Comparison of ENCODE assay signal across 30 cellular contexts in the genomic region with DNA sequence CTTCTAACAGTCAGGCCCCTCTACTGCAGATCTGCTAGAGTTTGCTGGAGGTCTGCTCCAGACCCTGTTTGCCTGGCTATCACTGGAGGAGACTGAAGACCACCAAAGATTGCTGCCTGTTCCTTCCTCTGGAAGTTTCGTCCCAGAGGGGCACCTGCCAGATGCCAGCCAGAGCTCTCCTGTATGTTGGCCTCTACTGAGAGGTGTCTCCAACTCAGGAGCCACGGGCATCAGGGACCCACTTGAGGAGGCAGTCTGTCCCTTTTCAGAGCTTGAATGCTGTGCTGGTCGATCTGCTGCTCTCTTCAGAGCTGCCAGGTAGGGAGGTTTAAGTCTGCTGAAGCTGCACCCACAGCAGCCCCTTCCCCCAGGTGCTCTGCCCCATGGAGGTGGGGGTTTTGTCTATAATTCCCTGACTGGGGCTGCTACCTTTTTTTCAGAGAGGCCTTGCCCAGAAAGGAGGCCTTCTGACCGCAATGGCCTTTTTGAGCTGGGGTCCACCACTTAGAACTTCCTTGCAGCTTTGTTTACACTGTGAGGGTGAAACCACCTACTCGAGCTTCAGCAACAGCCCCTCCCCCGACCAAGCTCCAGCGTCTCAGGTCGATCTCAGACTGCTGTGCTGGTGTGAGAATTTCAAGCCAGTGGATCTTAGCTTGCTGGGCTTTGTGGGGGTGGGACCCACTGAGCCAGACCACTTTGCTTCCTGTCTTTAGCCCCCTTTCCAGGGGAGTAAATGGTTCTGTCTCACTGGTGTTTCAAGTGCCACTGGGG.
"Had no signal": no experiment of that assay in that cellular context is flagged by ENCODE, and none has a peak within 500 bp of the region (broad histone marks: within the 10 kb centered on the region; RNA-seq: fewer than 3 reads in every experiment).

No MANE protein-coding gene starts in this region.

- FAIRE-seq: TTC549 had no signal

- DNase-seq: activated CD4-positive, alpha-beta memory T cell treated with anti-CD3 and anti-CD28 coated beads for 36 hours; activated CD4-positive, alpha-beta T cell treated with anti-CD3 and anti-CD28 coated beads, Interleukin-2, amount 10 ng/mL, durations not matched to agents 7 days and 5 days; activated CD4-positive, CD25-positive, alpha-beta regulatory T cell; activated gamma-delta T cell treated with Interleukin-2 at 50 U/mL for 16 hours; activated naive CD4-positive, alpha-beta T cell treated with anti-CD3 and anti-CD28 coated beads, Interleukin-2, amount 10 ng/mL, durations not matched to agents 7 days and 5 days; activated naive CD8-positive, alpha-beta T cell treated with anti-CD3 and anti-CD28 coated beads for 36 hours; activated T-cell treated with anti-CD3 and anti-CD28 coated beads for 4 hours; activated T-cell treated with anti-CD3 and anti-CD28 coated beads, Interleukin-2, amount 50 U/mL, for 48 hours; brain microvascular endothelial cell; NCI-H1048; NCI-H146; NCI-H187 treated with DMSO at 0.1 percent for 48 hours; NCI-H2081 treated with DMSO at 0.1 percent for 48 hours; NCI-H2171 treated with DMSO at 0.1 percent for 48 hours; NCI-H345; NCI-H510A; NCI-H526 treated with DMSO at 0.1 percent for 48 hours; NCI-H82; NK-92 treated with Interleukin-12 subunit alpha and Interleukin-12 subunit beta, amount 100 ng/mL, for 24 hours; OCI-M1; RPMI8226; T-cell; T-helper 2 cell; T1000 had no signal

- H3K9me3 Mint-ChIP-seq: activated CD4-positive, alpha-beta memory T cell treated with anti-CD3 and anti-CD28 coated beads for 36 hours; activated CD4-positive, alpha-beta T cell treated with anti-CD3 and anti-CD28 coated beads, Interleukin-2, amount 10 ng/mL, durations not matched to agents 7 days and 5 days; activated naive CD8-positive, alpha-beta T cell treated with anti-CD3 and anti-CD28 coated beads for 36 hours had no signal

- H3K27me3 ChIP-seq: brain microvascular endothelial cell, cardiac muscle cell had no signal

- ATAC-seq: activated T-helper 17 cell treated with anti-CD3 and anti-CD28 coated beads, Interleukin-2, amount 50 U/mL, for 72 hours; Panc1; Right ventricle myocardium inferior; T-cell had no signal

- H3K27me3 Mint-ChIP-seq: activated CD4-positive, alpha-beta memory T cell treated with anti-CD3 and anti-CD28 coated beads for 36 hours; activated CD4-positive, alpha-beta T cell treated with anti-CD3 and anti-CD28 coated beads, Interleukin-2, amount 10 ng/mL, durations not matched to agents 7 days and 5 days; activated naive CD4-positive, alpha-beta T cell treated with anti-CD3 and anti-CD28 coated beads, Interleukin-2, amount 10 ng/mL, durations not matched to agents 7 days and 5 days; activated naive CD8-positive, alpha-beta T cell treated with anti-CD3 and anti-CD28 coated beads for 36 hours; activated T-helper 17 cell treated with anti-CD3 and anti-CD28 coated beads, Interleukin-2, amount 50 U/mL, for 72 hours; T-cell had no signal

- H3K4me3 Mint-ChIP-seq: activated CD4-positive, alpha-beta memory T cell treated with anti-CD3 and anti-CD28 coated beads for 36 hours; activated CD4-positive, alpha-beta T cell treated with anti-CD3 and anti-CD28 coated beads, Interleukin-2, amount 10 ng/mL, durations not matched to agents 7 days and 5 days; activated naive CD4-positive, alpha-beta T cell treated with anti-CD3 and anti-CD28 coated beads, Interleukin-2, amount 10 ng/mL, durations not matched to agents 7 days and 5 days; activated naive CD8-positive, alpha-beta T cell treated with anti-CD3 and anti-CD28 coated beads for 36 hours; activated T-helper 17 cell treated with anti-CD3 and anti-CD28 coated beads, Interleukin-2, amount 50 U/mL, for 72 hours; T-cell had no signal

- H3K27ac Mint-ChIP-seq: activated CD4-positive, alpha-beta memory T cell treated with anti-CD3 and anti-CD28 coated beads for 36 hours; activated CD4-positive, alpha-beta T cell treated with anti-CD3 and anti-CD28 coated beads, Interleukin-2, amount 10 ng/mL, durations not matched to agents 7 days and 5 days; activated naive CD4-positive, alpha-beta T cell treated with anti-CD3 and anti-CD28 coated beads, Interleukin-2, amount 10 ng/mL, durations not matched to agents 7 days and 5 days; activated naive CD8-positive, alpha-beta T cell treated with anti-CD3 and anti-CD28 coated beads for 36 hours; activated T-helper 17 cell treated with anti-CD3 and anti-CD28 coated beads, Interleukin-2, amount 50 U/mL, for 72 hours; T-cell had no signal

- H3K27ac ChIP-seq: brain microvascular endothelial cell, cardiac muscle cell, SK-N-MC had no signal

- H3K4me3 ChIP-seq: cardiac muscle cell, SK-N-MC had no signal

- H3K36me3 ChIP-seq: brain microvascular endothelial cell, cardiac muscle cell had no signal

- H3K36me3 Mint-ChIP-seq: activated CD4-positive, alpha-beta memory T cell treated with anti-CD3 and anti-CD28 coated beads for 36 hours; activated naive CD4-positive, alpha-beta T cell treated with anti-CD3 and anti-CD28 coated beads, Interleukin-2, amount 10 ng/mL, durations not matched to agents 7 days and 5 days; activated naive CD8-positive, alpha-beta T cell treated with anti-CD3 and anti-CD28 coated beads for 36 hours; T-cell had no signal

- H3K4me1 Mint-ChIP-seq: activated CD4-positive, alpha-beta T cell treated with anti-CD3 and anti-CD28 coated beads, Interleukin-2, amount 10 ng/mL, durations not matched to agents 7 days and 5 days; activated naive CD4-positive, alpha-beta T cell treated with anti-CD3 and anti-CD28 coated beads, Interleukin-2, amount 10 ng/mL, durations not matched to agents 7 days and 5 days; activated naive CD8-positive, alpha-beta T cell treated with anti-CD3 and anti-CD28 coated beads for 36 hours; activated T-helper 17 cell treated with anti-CD3 and anti-CD28 coated beads, Interleukin-2, amount 50 U/mL, for 72 hours; T-cell had no signal
